Comparison of ENCODE assay signal across 8 cellular contexts in genomic region chr1:1599030-1599916, GRCh38. TPM values are rescaled to one million over a fixed set of nuclear protein-coding genes. Genes with fewer than 3 reads are reported as not detected.
DNase-seq lines count a peak whose midpoint lies in the region; ATAC-seq lines count a peak whose summit lies in the region.

No MANE protein-coding gene starts in this region.

- peak; percentile 55 for DNase-seq in NCI-H748 (lab: John Stamatoyannopoulos, UW; ENCODE audit: unreplicated experiment)
- no peak for DNase-seq in NCI-H748 treated with DMSO at 0.1 percent for 48 hours (lab: John Stamatoyannopoulos, UW)
- DNase-seq in RPMI7951 (ENCODE audit: low read depth), result peak; percentile 44
- DNase-seq in cerebellum (ENCODE audit: low spot score), result peak; percentile 69
- no peak for DNase-seq in memory B cell (ENCODE audit: low spot score in 2 of 2)
- DNase-seq in globus pallidus (ENCODE audit: low spot score), result no peak
- no peak for DNase-seq in NCI-H774 (lab: John Stamatoyannopoulos, UW)

- peak overlapping the region; percentile 86 for H3K4me3 Mint-ChIP-seq in memory B cell

- peaks cover 5% of the 10 kb centered on the region for H3K4me1 Mint-ChIP-seq in memory B cell

- ATAC-seq in memory B cell (ENCODE audit: low read depth) (peak; percentile 34), GM18868 (IDR thresholded peaks at IDR 0.05; ENCODE audit: unreplicated experiment) (no peak)

- no peaks in the 10 kb centered on the region for H3K9me3 Mint-ChIP-seq in memory B cell

- H3K27ac Mint-ChIP-seq in memory B cell, result no peak overlapping the region

- peaks cover 6% of the 10 kb centered on the region for H3K27me3 Mint-ChIP-seq in memory B cell

- H3K36me3 Mint-ChIP-seq in memory B cell, result no peaks in the 10 kb centered on the region

RNA-seq across cellular contexts. Expression of gene FNDC10, which starts 0.7 kb away (rescaled TPM):
- total RNA-seq in RPMI7951 (2014; rRNA removed; shearing (Covaris generic)), result 3.4 and 3.6 TPM in 2 replicates
- 2.3 TPM for total RNA-seq in cerebellum

RNA-seq across cellular contexts. Expression of gene MIB2, which starts 16.0 kb away (rescaled TPM):
- total RNA-seq in RPMI7951 (2014; rRNA removed; shearing (Covaris generic)), result 12.0 and 18.4 TPM in 2 replicates
- 44.6 TPM for total RNA-seq in cerebellum

RNA-seq across cellular contexts. Expression of gene SSU72, which starts 24.6 kb away (rescaled TPM):
- 77.3 and 86.5 TPM in 2 replicates for total RNA-seq in RPMI7951 (2014; rRNA removed; shearing (Covaris generic))
- total RNA-seq in cerebellum, result 35.7 TPM

RNA-seq across cellular contexts. Expression of gene MMP23B, which starts 32.7 kb away (rescaled TPM):
- total RNA-seq in RPMI7951 (2014; rRNA removed; shearing (Covaris generic)), result 0.24 TPM in 1 of 2 replicates, not detected in the other
- 0.64 TPM for total RNA-seq in cerebellum

RNA-seq across cellular contexts. Expression of gene TMEM240, which starts 58.8 kb away (rescaled TPM):
- total RNA-seq in RPMI7951 (2014; rRNA removed; shearing (Covaris generic)), result not detected in 2 replicates
- 8.8 TPM for total RNA-seq in cerebellum

Comparison
In these comparisons a context has a peak if more than half of its experiments do, and no peak if none do; other contexts are left out.
1. DNase-seq: peak in NCI-H748 (single experiment), RPMI7951 (single experiment) and cerebellum (single experiment); none in NCI-H748 treated with DMSO at 0.1 percent for 48 hours (single experiment), memory B cell (0 of 2), globus pallidus (single experiment) and NCI-H774 (single experiment).